1 cellular context compared by ENCODE assay signal in genomic region chr13:32039488-32040013, GRCh38.
TF ChIP-seq lines count a peak whose summit lies in the region.

No MANE protein-coding gene starts in this region.

TF ChIP-seq in HepG2, 621 proteins besides CTCF, POLR2A, EP300 and RAD21 (continued from another document):
- TF ChIP-seq ZNF639 (CRISPR knock-in tag; conservative IDR thresholded peaks at IDR 0.05) (no peak), ZNF788 (CRISPR knock-in tag; IDR thresholded peaks at IDR 0.05; ENCODE audit: borderline replicate concordance) (no peak), ZNF230 (CRISPR knock-in tag; IDR thresholded peaks at IDR 0.05) (no peak)
